ENCODE assay signal across 28 cellular contexts in the genomic region with DNA sequence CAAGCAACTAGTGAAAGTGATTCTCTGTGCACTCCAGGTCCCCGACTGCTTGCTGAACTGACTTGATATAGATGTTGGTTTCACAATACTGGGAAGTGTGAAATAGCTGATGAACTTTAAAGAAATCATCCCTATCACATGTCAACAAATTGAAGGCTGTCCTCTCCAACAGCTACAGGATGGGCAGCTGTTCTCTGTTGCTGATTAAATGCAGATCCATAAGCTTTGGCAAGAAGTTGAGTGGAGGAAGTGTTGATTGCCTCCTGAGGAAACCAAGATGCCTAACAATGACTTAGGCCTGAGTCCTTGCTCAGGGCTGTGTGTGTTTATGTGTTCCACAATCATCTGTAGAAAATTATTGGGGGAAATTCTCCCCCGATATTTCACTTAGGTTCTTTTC.
"Had no signal": no experiment of that assay in that cellular context is flagged by ENCODE, and none has a peak within 500 bp of the region (broad histone marks: within the 10 kb centered on the region; RNA-seq: fewer than 3 reads in every experiment).

No MANE protein-coding gene starts in this region.

- H3K27ac Mint-ChIP-seq: activated CD4-positive, alpha-beta memory T cell treated with anti-CD3 and anti-CD28 coated beads, Interleukin-2, amount 10 ng/mL, durations not matched to agents 7 days and 5 days; activated CD4-positive, alpha-beta T cell treated with anti-CD3 and anti-CD28 coated beads, Interleukin-2, amount 10 ng/mL, durations not matched to agents 7 days and 5 days; activated naive CD4-positive, alpha-beta T cell treated with anti-CD3 and anti-CD28 coated beads, Interleukin-2, amount 10 ng/mL, durations not matched to agents 7 days and 5 days; activated T-cell treated with anti-CD3 and anti-CD28 coated beads, Interleukin-2, amount 50 U/mL, for 24 hours; dendritic cell treated with granulocyte-macrophage colony-stimulating factor and Interleukin-4, amounts not matched to agents 40 ng/mL and 50 ng/mL, for 4 days; stimulated activated effector memory CD8-positive, alpha-beta T cell treated with anti-CD3 and anti-CD28 coated beads, Interleukin-12 subunit alpha, Interleukin-12 subunit beta, amount 100 ng/mL, for 72 hours; stimulated activated naive CD8-positive, alpha-beta T cell treated with anti-CD3 and anti-CD28 coated beads, Interleukin-15, amount 100 ng/mL, for 72 hours; T-helper 1 cell treated with Interleukin-12 subunit alpha and Interleukin-12 subunit beta and Interleukin-4 antibody, amounts not matched to agents 30 μg/mL and 1 μg/mL, for 36 hours; type B pancreatic cell had no signal

- ATAC-seq: gastroesophageal sphincter; sciatic nerve; stimulated activated effector memory CD8-positive, alpha-beta T cell treated with anti-CD3 and anti-CD28 coated beads, Interleukin-12 subunit alpha, Interleukin-12 subunit beta, amount 100 ng/mL, for 72 hours; stimulated activated naive CD8-positive, alpha-beta T cell treated with anti-CD3 and anti-CD28 coated beads, Interleukin-15, amount 100 ng/mL, for 72 hours had no signal

- DNase-seq: activated CD4-positive, alpha-beta memory T cell treated with anti-CD3 and anti-CD28 coated beads, Interleukin-2, amount 10 ng/mL, durations not matched to agents 7 days and 5 days; activated CD4-positive, alpha-beta T cell treated with anti-CD3 and anti-CD28 coated beads, Interleukin-2, amount 10 ng/mL, durations not matched to agents 7 days and 5 days; activated CD4-positive, CD25-positive, alpha-beta regulatory T cell treated with anti-CD3 and anti-CD28 coated beads, Interleukin-2, amount 50 U/mL, for 72 hours; activated CD8-positive, alpha-beta memory T cell treated with anti-CD3 and anti-CD28 coated beads, Interleukin-2, amount 50 U/mL, for 48 hours; activated gamma-delta T cell; activated naive CD4-positive, alpha-beta T cell treated with anti-CD3 and anti-CD28 coated beads, Interleukin-2, amount 10 ng/mL, durations not matched to agents 7 days and 5 days; activated T-cell treated with anti-CD3 and anti-CD28 coated beads, Interleukin-2, amount 50 U/mL, for 24 hours; central memory CD4-positive, alpha-beta T cell; esophagus squamous epithelium; islet precursor cell; left ventricle myocardium inferior; stimulated activated CD4-positive, alpha-beta T cell treated with anti-CD3 and anti-CD28 coated beads, Interleukin-12 subunit alpha, Interleukin-12 subunit beta, amount 100 ng/mL, for 4 hours; stimulated activated CD4-positive, alpha-beta T cell treated with anti-CD3 and anti-CD28 coated beads, Interleukin-4, amount 100 ng/mL, for 1 hour; stimulated activated naive CD8-positive, alpha-beta T cell treated with anti-CD3 and anti-CD28 coated beads, Interleukin-15, amount 100 ng/mL, for 72 hours; substantia nigra; T-helper 9 cell; uterus had no signal

- H3K27me3 Mint-ChIP-seq: activated CD4-positive, alpha-beta T cell treated with anti-CD3 and anti-CD28 coated beads, Interleukin-2, amount 10 ng/mL, durations not matched to agents 7 days and 5 days; activated T-cell treated with anti-CD3 and anti-CD28 coated beads, Interleukin-2, amount 50 U/mL, for 24 hours; stimulated activated naive CD8-positive, alpha-beta T cell treated with anti-CD3 and anti-CD28 coated beads, Interleukin-15, amount 100 ng/mL, for 72 hours had no signal

- H3K4me3 Mint-ChIP-seq: activated CD4-positive, alpha-beta memory T cell treated with anti-CD3 and anti-CD28 coated beads, Interleukin-2, amount 10 ng/mL, durations not matched to agents 7 days and 5 days; activated CD4-positive, alpha-beta T cell treated with anti-CD3 and anti-CD28 coated beads, Interleukin-2, amount 10 ng/mL, durations not matched to agents 7 days and 5 days; activated naive CD4-positive, alpha-beta T cell treated with anti-CD3 and anti-CD28 coated beads, Interleukin-2, amount 10 ng/mL, durations not matched to agents 7 days and 5 days; activated T-cell treated with anti-CD3 and anti-CD28 coated beads, Interleukin-2, amount 50 U/mL, for 24 hours; dendritic cell treated with granulocyte-macrophage colony-stimulating factor and Interleukin-4, amounts not matched to agents 40 ng/mL and 50 ng/mL, for 4 days; nephron; stimulated activated effector memory CD8-positive, alpha-beta T cell treated with anti-CD3 and anti-CD28 coated beads, Interleukin-12 subunit alpha, Interleukin-12 subunit beta, amount 100 ng/mL, for 72 hours; stimulated activated naive CD8-positive, alpha-beta T cell treated with anti-CD3 and anti-CD28 coated beads, Interleukin-15, amount 100 ng/mL, for 72 hours; T-helper 1 cell treated with Interleukin-12 subunit alpha and Interleukin-12 subunit beta and Interleukin-4 antibody, amounts not matched to agents 30 μg/mL and 1 μg/mL, for 36 hours; type B pancreatic cell had no signal

- H3K9me3 Mint-ChIP-seq: activated CD4-positive, alpha-beta memory T cell treated with anti-CD3 and anti-CD28 coated beads, Interleukin-2, amount 10 ng/mL, durations not matched to agents 7 days and 5 days; dendritic cell treated with granulocyte-macrophage colony-stimulating factor and Interleukin-4, amounts not matched to agents 40 ng/mL and 50 ng/mL, for 4 days; stimulated activated naive CD8-positive, alpha-beta T cell treated with anti-CD3 and anti-CD28 coated beads, Interleukin-15, amount 100 ng/mL, for 72 hours; type B pancreatic cell had no signal

- H3K36me3 Mint-ChIP-seq: stimulated activated effector memory CD8-positive, alpha-beta T cell treated with anti-CD3 and anti-CD28 coated beads, Interleukin-12 subunit alpha, Interleukin-12 subunit beta, amount 100 ng/mL, for 72 hours; type B pancreatic cell had no signal

- H3K4me3 ChIP-seq: breast epithelium, esophagus squamous epithelium, gastroesophageal sphincter, hepatocyte, left ventricle myocardium inferior, lung, skin epidermis, uterus had no signal
